ENCODE assay signal across 19 cellular contexts in genomic region chr15:96460106-96460505, GRCh38.
"Had no signal": no experiment of that assay in that cellular context is flagged by ENCODE, and none has a peak within 500 bp of the region (broad histone marks: within the 10 kb centered on the region; RNA-seq: fewer than 3 reads in every experiment).

No MANE protein-coding gene starts in this region.

- H3K4me3 ChIP-seq: MG63 had no signal

- ATAC-seq: HepG2 had no signal

- DNase-seq: IMR-90, Karpas-422, KG1, MG63, NCI-H1092, NCI-H1436, NCI-H187, NCI-H2029, NCI-H2081 treated with DMSO at 0.1 percent for 48 hours, NCI-H2171, NCI-H226, NCI-H446, NCI-H510A, NCI-H524 treated with DMSO at 0.1 percent for 48 hours, NCI-H69, NCI-H774, SHP77, SK-N-SH had no signal
